Comparison of ENCODE assay signal across 8 cellular contexts in genomic region chr7:100852048-100852872, GRCh38. TPM values are rescaled to one million over a fixed set of nuclear protein-coding genes. Genes with fewer than 3 reads are reported as not detected.
DNase-seq lines count a peak whose midpoint lies in the region; ATAC-seq, FAIRE-seq and TF ChIP-seq lines count a peak whose summit lies in the region.

A gene with protein sequence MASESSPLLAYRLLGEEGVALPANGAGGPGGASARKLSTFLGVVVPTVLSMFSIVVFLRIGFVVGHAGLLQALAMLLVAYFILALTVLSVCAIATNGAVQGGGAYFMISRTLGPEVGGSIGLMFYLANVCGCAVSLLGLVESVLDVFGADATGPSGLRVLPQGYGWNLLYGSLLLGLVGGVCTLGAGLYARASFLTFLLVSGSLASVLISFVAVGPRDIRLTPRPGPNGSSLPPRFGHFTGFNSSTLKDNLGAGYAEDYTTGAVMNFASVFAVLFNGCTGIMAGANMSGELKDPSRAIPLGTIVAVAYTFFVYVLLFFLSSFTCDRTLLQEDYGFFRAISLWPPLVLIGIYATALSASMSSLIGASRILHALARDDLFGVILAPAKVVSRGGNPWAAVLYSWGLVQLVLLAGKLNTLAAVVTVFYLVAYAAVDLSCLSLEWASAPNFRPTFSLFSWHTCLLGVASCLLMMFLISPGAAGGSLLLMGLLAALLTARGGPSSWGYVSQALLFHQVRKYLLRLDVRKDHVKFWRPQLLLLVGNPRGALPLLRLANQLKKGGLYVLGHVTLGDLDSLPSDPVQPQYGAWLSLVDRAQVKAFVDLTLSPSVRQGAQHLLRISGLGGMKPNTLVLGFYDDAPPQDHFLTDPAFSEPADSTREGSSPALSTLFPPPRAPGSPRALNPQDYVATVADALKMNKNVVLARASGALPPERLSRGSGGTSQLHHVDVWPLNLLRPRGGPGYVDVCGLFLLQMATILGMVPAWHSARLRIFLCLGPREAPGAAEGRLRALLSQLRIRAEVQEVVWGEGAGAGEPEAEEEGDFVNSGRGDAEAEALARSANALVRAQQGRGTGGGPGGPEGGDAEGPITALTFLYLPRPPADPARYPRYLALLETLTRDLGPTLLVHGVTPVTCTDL (plus strand): TSS chr7:100852713. CDS start chr7:100854198, 1,485 bp downstream.

- WGBS in mammary epithelial cell (ENCODE audit: low coverage, missing lambda C conversion rate) = 4% methylated on average over 38 of the region's 71 CpGs
- 0% methylated on average over 55 to 71 of the region's 71 CpGs for WGBS in small intestine, 3 donors

- no peak for FAIRE-seq in small intestine (lab: Jason Lieb, UNC)

- no peaks in the 10 kb centered on the region for H4K20me1 ChIP-seq in mammary epithelial cell (ENCODE audit: insufficient read depth, low read length)

- peak; percentile 82 for DNase-seq in A172 (ENCODE audit: low spot score)
- DNase-seq in NCI-H2196 (lab: John Stamatoyannopoulos, UW; ENCODE audit: unreplicated experiment) = peak; percentile 91
- DNase-seq in WERI-Rb-1 = peak; percentile 86
- peak; percentile 92 for DNase-seq in mammary epithelial cell
- peak; percentile 97 for DNase-seq in iPS-NIHi7 (ENCODE audit: extremely low spot score)
- peak; percentile 93 for DNase-seq in small intestine

- H3K36me3 ChIP-seq in WERI-Rb-1 = no peaks in the 10 kb centered on the region
- no peaks in the 10 kb centered on the region for H3K36me3 ChIP-seq in mammary epithelial cell (ENCODE audit: insufficient read depth, low read length)
- peaks cover 0 to under 1% of the 10 kb centered on the region in 2 donors for H3K36me3 ChIP-seq in small intestine (ENCODE audit: control insufficient read depth in 2 of 2, insufficient read depth in 2 of 2, low read length in 2 of 2)

- H3K4me3 ChIP-seq in WERI-Rb-1 (ENCODE audit: low read depth, low read length) = peak within 1 kb of the TSS; percentile 56
- H3K4me3 ChIP-seq in mammary epithelial cell (replicated peaks in 1 of 3; ENCODE audit: insufficient read depth in 1 of 3, low read depth in 2 of 3, low read length in 3 of 3) = peak within 1 kb of the TSS; percentile 82 to 86 (median 85)
- peak within 1 kb of the TSS; percentile 54 for H3K4me3 ChIP-seq in small intestine (ENCODE audit: low read depth in 1 of 2, low read length in 2 of 2)

- no peaks in the 10 kb centered on the region for H3K9me3 ChIP-seq in WERI-Rb-1 (ENCODE audit: severe bottlenecking)
- H3K9me3 ChIP-seq in mammary epithelial cell (replicated peaks; ENCODE audit: insufficient read depth, low read length) = no peaks in the 10 kb centered on the region
- H3K9me3 ChIP-seq in small intestine (ENCODE audit: control insufficient read depth, low read depth) = no peaks in the 10 kb centered on the region

- H3K27ac ChIP-seq in WERI-Rb-1 (0 out of 2 replicates have a peak within 1 kb of the TSS, but pooled peaks have one; percentile 42), mammary epithelial cell (ENCODE audit: insufficient read depth, low read depth, low read length) (peak within 1 kb of the TSS; percentile 25), small intestine (ENCODE audit: low read depth in 1 of 2, low read length in 1 of 2) (peak within 1 kb of the TSS; percentile 2 to 50)

- intact Hi-C loops in mammary epithelial cell (cut with micrococcal nuclease) = loop anchor here (1.0 to 5.0 kb wide), 8 partner anchors 26 to 375 kb away; partner anchors contain the start of genes EPO, GIGYF1 and TSC22D4

- H2AFZ ChIP-seq in mammary epithelial cell (ENCODE audit: low read depth, low read length) = peak within 1 kb of the TSS; percentile 97

- in situ Hi-C loops in mammary epithelial cell (cut with MboI; ENCODE audit: low sequenced_read_pairs in 2 of 2) = loop anchor here (5.0 to 25.0 kb wide), 4 partner anchors 145 to 390 kb away; partner anchors contain the start of genes POP7 (in 2 of the 2), SAP25 (in 1 of the 2) and SPACDR (in 1 of the 2)

- peak; percentile 61 for ATAC-seq in GM18858 (IDR thresholded peaks at IDR 0.05; ENCODE audit: unreplicated experiment)
- ATAC-seq in HG03097 (IDR thresholded peaks at IDR 0.05; ENCODE audit: low FRiP score, unreplicated experiment) = peak; percentile 79

- CTCF ChIA-PET in mammary epithelial cell (lab: Charles Lee; ENCODE audit: low non-redundant PET) = interaction anchor here (0.7 to 1.4 kb wide), 5 partner anchors 52 to 306 kb away, joined by 3 to 12 read pairs (median 4); partner anchors contain the start of genes EPO and POP7

- H3K79me2 ChIP-seq in mammary epithelial cell (ENCODE audit: insufficient read depth, low read length) = peaks cover 23% of the 10 kb centered on the region

- dilution Hi-C loops in mammary epithelial cell (cut with HindIII; ENCODE audit: low sequenced_read_pairs) = no loop called here

- H3K4me1 ChIP-seq in mammary epithelial cell (ENCODE audit: insufficient read depth, low read length) (peaks cover 6% of the 10 kb centered on the region), small intestine (ENCODE audit: control insufficient read depth in 2 of 2, insufficient read depth in 1 of 2, low read depth in 1 of 2, low read length in 1 of 2) (peaks cover 0 to 2% of the 10 kb centered on the region in 2 donors)

- TF ChIP-seq CTCF in WERI-Rb-1 (IDR thresholded peaks at IDR 0.05; ENCODE audit: low read depth, low read length) (peak; percentile 90), mammary epithelial cell (conservative IDR thresholded peaks at IDR 0.05 in 1 of 2, IDR thresholded peaks at IDR 0.05 in 1 of 2; ENCODE audit: extremely low read depth in 1 of 2, insufficient read depth in 1 of 2, low read depth in 1 of 2, low read length in 2 of 2) (peak; percentile 79 to 95)

- H3K27me3 ChIP-seq in WERI-Rb-1 (ENCODE audit: insufficient read depth, low read depth, severe bottlenecking) = peaks cover 3% of the 10 kb centered on the region
- no peaks in the 10 kb centered on the region for H3K27me3 ChIP-seq in mammary epithelial cell (ENCODE audit: insufficient read depth, low read length)
- no peaks in the 10 kb centered on the region for H3K27me3 ChIP-seq in small intestine (ENCODE audit: control insufficient read depth in 2 of 2, insufficient read depth in 2 of 2, low read length in 2 of 2)

- peak within 1 kb of the TSS; percentile 63 for H3K9ac ChIP-seq in mammary epithelial cell (ENCODE audit: insufficient read depth, low read length)

- peak within 1 kb of the TSS; percentile 97 for H3K4me2 ChIP-seq in mammary epithelial cell (ENCODE audit: insufficient read depth, low read depth, low read length)

- TSS peak; percentile 65 for BruUV-seq in mammary epithelial cell (replicated peaks; lab: Mats Ljungman, UMichigan)

RNA-seq across cellular contexts. Expression of the gene that starts here (rescaled TPM):
- 9.6 and 12.4 TPM in 2 replicates for total RNA-seq in A172 (2014; rRNA removed; shearing (Covaris generic))
- 10 to 100 TPM; 11.7 to 31.0 TPM for total RNA-seq in mammary epithelial cell
- polyA plus RNA-seq in mammary epithelial cell (11.5 TPM), small intestine (10 to 100 TPM; 10.5 to 28.8 (median 12.7) TPM)
- polyA minus RNA-seq in mammary epithelial cell = 18.6 TPM

Comparison
In these comparisons a context has a peak if more than half of its experiments do, and no peak if none do; other contexts are left out.
1. Peak in every context shown above with its lines: DNase-seq, ATAC-seq, H3K4me3 ChIP-seq and H3K27ac ChIP-seq.